In the genomic region with DNA sequence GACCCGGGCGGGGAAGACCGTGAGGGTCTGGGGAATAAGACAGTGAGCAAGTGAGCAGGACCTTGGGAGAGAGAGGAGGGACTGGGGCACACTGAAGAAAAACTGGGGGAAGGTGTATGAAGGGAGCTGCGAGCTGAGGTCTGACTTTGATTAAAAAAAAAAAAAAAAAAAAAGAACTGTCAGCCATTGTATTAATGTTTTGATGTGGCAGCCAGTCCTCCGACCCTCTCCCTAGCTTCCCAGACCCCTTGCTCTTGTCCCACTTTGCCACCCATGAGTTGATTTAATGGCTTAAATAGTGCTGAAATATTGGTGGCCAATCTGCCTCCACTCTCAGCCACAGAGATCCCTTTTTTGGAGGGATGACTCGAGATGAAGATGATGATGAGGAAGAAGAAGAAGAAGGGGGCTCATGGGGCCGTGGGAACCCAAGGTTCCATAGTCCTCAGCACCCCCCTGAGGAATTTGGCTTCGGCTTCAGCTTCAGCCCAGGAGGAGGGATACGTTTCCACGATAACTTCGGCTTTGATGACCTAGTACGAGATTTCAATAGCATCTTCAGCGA, we compare ENCODE assay signal across 8 cellular contexts. TPM values are rescaled to one million over a fixed set of nuclear protein-coding genes. Genes with fewer than 3 reads are reported as not detected.
A peak's percentile ranks its signal among the peaks of the same experiment; 100 is the strongest.
DNase-seq lines count a peak whose midpoint lies in the region; ATAC-seq, FAIRE-seq and TF ChIP-seq lines count a peak whose summit lies in the region.

No MANE protein-coding gene starts in this region.

- no peak for TF ChIP-seq POLR2A in NB4 (IDR thresholded peaks at IDR 0.05; ENCODE audit: extremely low read depth, insufficient read length)
- TF ChIP-seq POLR2A in H1 (IDR thresholded peaks at IDR 0.05; ENCODE audit: control extremely low read depth in 1 of 2, low read depth in 2 of 2, low read length in 2 of 2): no peak

- H2BK120ac ChIP-seq in H1 (replicated peaks; ENCODE audit: low read depth, low read length): peak overlapping the region; percentile 30

- CTCF ChIA-PET in H1 (lab: Charles Lee; ENCODE audit: partially characterized antibody): interaction anchor here (0.6 to 4.6 kb wide), 11 partner anchors 8 to 316 kb away, joined by 3 to 17 read pairs (median 3); no protein-coding TSS in a partner anchor

- peak overlapping the region; percentile 97 for H3K4me3 ChIP-seq in NB4 (ENCODE audit: low read depth, low read length)
- peak overlapping the region; percentile 89 to 98 (median 94) for H3K4me3 ChIP-seq in H1 (ENCODE audit: extremely low read depth in 1 of 4, insufficient read depth in 2 of 4, low read depth in 3 of 4, low read length in 4 of 4)
- peak overlapping the region; percentile 76 for H3K4me3 ChIP-seq in neural cell (ENCODE audit: low read length)

- 72% methylated on average over 9 of the region's 13 CpGs; no CpG with 5 or more reads in 1 of the 2 experiments for WGBS in H1 (ENCODE audit: extremely low coverage in 1 of 2, insufficient coverage in 1 of 2, insufficient read length in 1 of 2, insufficient replicate concordance in 2 of 2, low coverage in 1 of 2, low lambda C conversion rate in 2 of 2, missing lambda C conversion rate in 1 of 2), 2 experiments

- POLR2A ChIA-PET in H1 (lab: Charles Lee; ENCODE audit: partially characterized antibody): interaction anchor here (0.7 to 1.7 kb wide), 10 partner anchors 10 to 166 kb away, joined by 3 to 5 read pairs (median 3); a partner anchor contains a TSS

- TF ChIP-seq EP300 in H1 (IDR thresholded peaks at IDR 0.05; ENCODE audit: borderline replicate concordance in 1 of 2, low read depth in 2 of 2, low read length in 2 of 2) (no peak), neural cell (conservative IDR thresholded peaks at IDR 0.05; ENCODE audit: poor library complexity, severe bottlenecking) (no peak)

- H2AFZ ChIP-seq in H1 (ENCODE audit: low read length) (peak overlapping the region; percentile 91; the same call in 1 of the 2 replicates), neural cell (ENCODE audit: low read depth, low read length) (peak overlapping the region; percentile 81)

- H3K4me2 ChIP-seq in H1 (ENCODE audit: insufficient read depth in 1 of 2, low read depth in 2 of 2, low read length in 2 of 2) (peak overlapping the region; percentile 60 to 87), neural cell (ENCODE audit: low read length) (peak overlapping the region; percentile 93)

- H3K4me1 ChIP-seq in H1 (replicated peaks in 1 of 4; ENCODE audit: control insufficient read depth in 3 of 4, insufficient read depth in 4 of 4, low read length in 3 of 4): peaks cover 0 to 5% (median 0%) of the 10 kb centered on the region in 4 experiments; a peak in 2 of 7 replicates

- H3K27ac ChIP-seq in C4-2B (peak overlapping the region; percentile 93), H1 (ENCODE audit: low read depth, low read length) (peak overlapping the region; percentile 81; the same call in 1 of the 2 replicates), neural cell (ENCODE audit: low read length) (peak overlapping the region; percentile 68)

- H2BK20ac ChIP-seq in H1 (ENCODE audit: low read length): no peak overlapping the region

- H3K9me3 ChIP-seq in H1 (ENCODE audit: insufficient read depth in 2 of 2, low read depth in 1 of 2, low read length in 1 of 2) (no peaks in the 10 kb centered on the region), neural cell (ENCODE audit: low read length) (no peaks in the 10 kb centered on the region)

- H3F3A ChIP-seq in neural cell (ENCODE audit: insufficient read depth, low read length, poor library complexity, severe bottlenecking): no peaks in the 10 kb centered on the region

- peak overlapping the region; percentile 50; the same call in 1 of the 2 replicates for H2BK12ac ChIP-seq in H1 (ENCODE audit: low read depth, low read length)

- H3K56ac ChIP-seq in H1 (replicated peaks; ENCODE audit: insufficient read length, low read depth, low read length): no peak overlapping the region

- H3K79me1 ChIP-seq in H1 (ENCODE audit: low read depth, low read length): no peaks in the 10 kb centered on the region; the same call in 1 of the 2 replicates

- no peak overlapping the region for H3K23ac ChIP-seq in H1 (ENCODE audit: insufficient read length)

- H3K79me2 ChIP-seq in H1 (ENCODE audit: control insufficient read depth in 1 of 2, insufficient read depth in 2 of 2, low read length in 2 of 2) (peaks cover 0 to 6% of the 10 kb centered on the region in 2 experiments; a peak in 1 of 4 replicates), neural cell (replicated peaks; ENCODE audit: insufficient read depth, low read length) (peaks cover 7% of the 10 kb centered on the region)

- H3K23me2 ChIP-seq in H1 (ENCODE audit: low read depth, low read length): no peaks in the 10 kb centered on the region; the same call in none of the 2 replicates

- 0 out of 2 replicates have a peak overlapping the region, but pooled peaks have one; percentile 39 for H2AK5ac ChIP-seq in H1 (ENCODE audit: low read depth, low read length)

- H3K27me3 ChIP-seq in H1 (replicated peaks in 1 of 4; ENCODE audit: control insufficient read depth in 3 of 4, extremely low read depth in 1 of 4, insufficient read depth in 3 of 4, low read length in 3 of 4) (no peaks in the 10 kb centered on the region), neural cell (ENCODE audit: insufficient read depth, low read depth, low read length) (no peaks in the 10 kb centered on the region)

- TF ChIP-seq RAD21 in H1 (IDR thresholded peaks at IDR 0.05 in 1 of 2, conservative IDR thresholded peaks at IDR 0.05 in 1 of 2; ENCODE audit: low read depth in 2 of 2, low read length in 2 of 2) (no peak), neural cell (conservative IDR thresholded peaks at IDR 0.05) (no peak)

- ATAC-seq in HG03378 (IDR thresholded peaks at IDR 0.05; ENCODE audit: unreplicated experiment): no peak
- ATAC-seq in HG02759 (IDR thresholded peaks at IDR 0.05; ENCODE audit: unreplicated experiment): no peak

- H4K91ac ChIP-seq in H1 (replicated peaks; ENCODE audit: insufficient read length, low read length): peak overlapping the region; percentile 67

- H3K36me3 ChIP-seq in H1 (ENCODE audit: control insufficient read depth in 2 of 4, insufficient read depth in 4 of 4, low read length in 3 of 4) (peaks cover 13 to 48% (median 27%) of the 10 kb centered on the region in 4 experiments; a peak in 6 of 8 replicates), neural cell (ENCODE audit: insufficient read depth, low read length) (no peaks in the 10 kb centered on the region)

- FAIRE-seq in H1 (lab: Jason Lieb, UNC): peak; percentile 42

- peak overlapping the region; percentile 81 for H3K14ac ChIP-seq in H1 (ENCODE audit: insufficient read length)

- H4K5ac ChIP-seq in H1 (ENCODE audit: insufficient read length, low read depth, low read length): peak overlapping the region; percentile 78

- peak overlapping the region; percentile 50 for H3K4ac ChIP-seq in H1 (replicated peaks; ENCODE audit: insufficient read length, low read depth, low read length)

- no peak overlapping the region for H2BK15ac ChIP-seq in H1 (ENCODE audit: low read length)

- H4K8ac ChIP-seq in H1 (ENCODE audit: extremely low read depth, insufficient read depth, low read length): peak overlapping the region; percentile 60

- peak overlapping the region; percentile 68 to 97 (median 84) for H3K9ac ChIP-seq in H1 (replicated peaks in 1 of 4; ENCODE audit: extremely low read depth in 1 of 4, low read depth in 3 of 4, low read length in 3 of 4)
- H3K9ac ChIP-seq in neural cell (ENCODE audit: low read length): peak overlapping the region; percentile 75

- no peak for DNase-seq in NB4 (ENCODE audit: low read depth)
- DNase-seq in H1 (ENCODE audit: low read depth in 1 of 2, low spot score in 2 of 2): no peak
- DNase-seq in NCI-H2227 treated with DMSO at 0.1 percent for 48 hours (lab: John Stamatoyannopoulos, UW): no peak
- DNase-seq in islet precursor cell: no peak

- TF ChIP-seq CTCF in C4-2B (conservative IDR thresholded peaks at IDR 0.05) (no peak), NB4 (IDR thresholded peaks at IDR 0.05; ENCODE audit: low read depth, low read length) (no peak), H1 (IDR thresholded peaks at IDR 0.05; ENCODE audit: control extremely low read depth in 1 of 3, insufficient read depth in 1 of 3, low read depth in 1 of 3, low read length in 3 of 3) (no peak), neural cell (IDR thresholded peaks at IDR 0.05; ENCODE audit: poor library complexity, severe bottlenecking) (no peak)

- H3K18ac ChIP-seq in H1 (ENCODE audit: extremely low read depth, low read length): peak overlapping the region; percentile 98

- H4K20me1 ChIP-seq in H1 (replicated peaks in 1 of 2; ENCODE audit: control insufficient read depth in 1 of 2, insufficient read depth in 2 of 2, low read length in 2 of 2) (peaks cover 0 to 3% of the 10 kb centered on the region in 2 experiments), neural cell (ENCODE audit: insufficient read depth) (no peaks in the 10 kb centered on the region)

- no peaks in the 10 kb centered on the region for H3K9me2 ChIP-seq in neural cell (ENCODE audit: insufficient read depth, low read length)

- peak overlapping the region; percentile 91 for H2BK5ac ChIP-seq in H1 (ENCODE audit: low read depth, low read length)

RNA-seq across cellular contexts. Expression of a gene that starts 0.7 kb away (rescaled TPM):
- 73.7 and 82.2 TPM in 2 replicates for total RNA-seq in H1 (2021; fragmentation: NEBNext Ultra II Directional; extraction: Animal tissue kit (Norgen Biotek cat#: 25700))
- polyA plus RNA-seq in H1 (2011; rRNA removed) (111 and 115 TPM in 2 replicates), neural cell (126 and 155 TPM in 2 replicates)
- polyA plus RNA-seq in H1 (2011; cell fraction: cytosol; rRNA removed): 125 TPM
- 121 TPM for polyA plus RNA-seq in H1 (2011; cell fraction: nucleus; rRNA removed)
- polyA plus RNA-seq in H1 (2012, experiment 1 of 2): 91.0 to 107 TPM (median 105 TPM) in 4 replicates
- polyA plus RNA-seq in H1 (2012, experiment 2 of 2): 130 TPM
- polyA plus RNA-seq in H1 (2013, experiment 1 of 2): 76.6 TPM
- 74.5 TPM for polyA plus RNA-seq in H1 (2013, experiment 2 of 2)
- 72.3 and 75.2 TPM in 2 replicates for polyA minus RNA-seq in H1 (2011; rRNA and poly(A)+ RNA removed)
- 32.4 TPM for polyA minus RNA-seq in H1 (2011; cell fraction: cytosol; rRNA and poly(A)+ RNA removed)
- polyA minus RNA-seq in H1 (2011; cell fraction: nucleus; rRNA and poly(A)+ RNA removed): 26.4 TPM
- polyA minus RNA-seq in neural cell: 67.2 and 71.2 TPM in 2 replicates

RNA-seq across cellular contexts. Expression of a gene that starts 47.8 kb away (rescaled TPM):
- total RNA-seq in H1 (2021; fragmentation: NEBNext Ultra II Directional; extraction: Animal tissue kit (Norgen Biotek cat#: 25700)): not detected in 2 replicates
- not detected in 2 replicates for polyA plus RNA-seq in H1 (2011; rRNA removed)
- not detected for polyA plus RNA-seq in H1 (2011; cell fraction: cytosol; rRNA removed)
- polyA plus RNA-seq in H1 (2011; cell fraction: nucleus; rRNA removed): not detected
- polyA plus RNA-seq in H1 (2012, experiment 1 of 2): not detected in 4 replicates
- polyA plus RNA-seq in H1 (2012, experiment 2 of 2): not detected
- not detected for polyA plus RNA-seq in H1 (2013, experiment 1 of 2)
- polyA plus RNA-seq in H1 (2013, experiment 2 of 2): not detected
- not detected in 2 replicates for polyA minus RNA-seq in H1 (2011; rRNA and poly(A)+ RNA removed)
- polyA minus RNA-seq in H1 (2011; cell fraction: cytosol; rRNA and poly(A)+ RNA removed): not detected
- polyA minus RNA-seq in H1 (2011; cell fraction: nucleus; rRNA and poly(A)+ RNA removed): not detected
- not detected in 2 replicates for polyA plus RNA-seq in neural cell
- 0.49 TPM in 1 of 2 replicates, not detected in the other for polyA minus RNA-seq in neural cell

RNA-seq across cellular contexts. Expression of a gene that starts 52.2 kb away (rescaled TPM):
- 59.3 and 61.4 TPM in 2 replicates for total RNA-seq in H1 (2021; fragmentation: NEBNext Ultra II Directional; extraction: Animal tissue kit (Norgen Biotek cat#: 25700))
- polyA plus RNA-seq in H1 (2011; rRNA removed) (70.1 and 98.5 TPM in 2 replicates), neural cell (71.3 and 86.9 TPM in 2 replicates)
- 47.8 TPM for polyA plus RNA-seq in H1 (2011; cell fraction: cytosol; rRNA removed)
- polyA plus RNA-seq in H1 (2011; cell fraction: nucleus; rRNA removed): 115 TPM
- polyA plus RNA-seq in H1 (2012, experiment 1 of 2): 27.5 to 39.2 TPM (median 34.5 TPM) in 4 replicates
- 20.8 TPM for polyA plus RNA-seq in H1 (2012, experiment 2 of 2)
- 34.7 TPM for polyA plus RNA-seq in H1 (2013, experiment 1 of 2)
- 38.4 TPM for polyA plus RNA-seq in H1 (2013, experiment 2 of 2)
- polyA minus RNA-seq in H1 (2011; rRNA and poly(A)+ RNA removed): 58.6 and 67.6 TPM in 2 replicates
- 31.1 TPM for polyA minus RNA-seq in H1 (2011; cell fraction: cytosol; rRNA and poly(A)+ RNA removed)
- 46.9 TPM for polyA minus RNA-seq in H1 (2011; cell fraction: nucleus; rRNA and poly(A)+ RNA removed)
- 63.2 and 76.4 TPM in 2 replicates for polyA minus RNA-seq in neural cell

RNA-seq across cellular contexts. Expression of a gene that starts 52.3 kb away (rescaled TPM):
- 253 and 254 TPM in 2 replicates for total RNA-seq in H1 (2021; fragmentation: NEBNext Ultra II Directional; extraction: Animal tissue kit (Norgen Biotek cat#: 25700))
- 303 and 349 TPM in 2 replicates for polyA plus RNA-seq in H1 (2011; rRNA removed)
- 153 TPM for polyA plus RNA-seq in H1 (2011; cell fraction: cytosol; rRNA removed)
- 398 TPM for polyA plus RNA-seq in H1 (2011; cell fraction: nucleus; rRNA removed)
- 177 to 223 TPM (median 204 TPM) in 4 replicates for polyA plus RNA-seq in H1 (2012, experiment 1 of 2)
- 86.7 TPM for polyA plus RNA-seq in H1 (2012, experiment 2 of 2)
- polyA plus RNA-seq in H1 (2013, experiment 1 of 2): 193 TPM
- polyA plus RNA-seq in H1 (2013, experiment 2 of 2): 182 TPM
- 375 and 378 TPM in 2 replicates for polyA minus RNA-seq in H1 (2011; rRNA and poly(A)+ RNA removed)
- polyA minus RNA-seq in H1 (2011; cell fraction: cytosol; rRNA and poly(A)+ RNA removed): 74.2 TPM
- polyA minus RNA-seq in H1 (2011; cell fraction: nucleus; rRNA and poly(A)+ RNA removed): 289 TPM
- 41.4 and 44.7 TPM in 2 replicates for polyA plus RNA-seq in neural cell
- 102 and 119 TPM in 2 replicates for polyA minus RNA-seq in neural cell
